In genomic region chrX:154378799-154379568, GRCh38 we compare ENCODE assay signal across 8 cellular contexts. TPM values are rescaled to one million over a fixed set of nuclear protein-coding genes. Genes with fewer than 3 reads are reported as not detected.
A peak's percentile ranks its signal among the peaks of the same experiment; 100 is the strongest.
DNase-seq lines count a peak whose midpoint lies in the region; ATAC-seq, FAIRE-seq and TF ChIP-seq lines count a peak whose summit lies in the region.

Gene EMD, plus strand, starts transcription at chrX:154379295. Its CDS starts 190 bp downstream, at chrX:154379485.

- H3K4me1 ChIP-seq in pancreas, result peaks cover 0 to 6% (median 0%) of the 10 kb centered on the region in 3 donors
- peaks cover 0 to 43% (median 18%) of the 10 kb centered on the region in 4 donors for H3K4me1 ChIP-seq in tibial artery

- H4K20me1 ChIP-seq in SU-DHL-6 (ENCODE audit: low read depth, low read length), result no peaks in the 10 kb centered on the region

- WGBS in pancreas, 2 donors, result 1 to 38% methylated on average over 84 to 103 of the region's 103 CpGs

- peak; percentile 98 for FAIRE-seq in pancreas (lab: Jason Lieb, UNC)

- peak within 1 kb of the TSS; percentile 69 for H3K4me3 ChIP-seq in SU-DHL-6 (ENCODE audit: insufficient read depth, low read length, poor library complexity, severe bottlenecking)
- H3K4me3 ChIP-seq in pancreas, result peak within 1 kb of the TSS; percentile 50 to 67 (median 56)
- H3K4me3 ChIP-seq in tibial artery, result peak within 1 kb of the TSS; percentile 87 to 93

- H3K4me2 ChIP-seq in SU-DHL-6 (ENCODE audit: low read depth, low read length, poor library complexity, severe bottlenecking), result peak within 1 kb of the TSS; percentile 76

- H3K36me3 ChIP-seq in SU-DHL-6 (ENCODE audit: low read length), result no peaks in the 10 kb centered on the region
- no peaks in the 10 kb centered on the region for H3K36me3 ChIP-seq in pancreas
- H3K36me3 ChIP-seq in tibial artery, result peaks cover 0 to 10% (median 0%) of the 10 kb centered on the region in 3 donors

- peak within 1 kb of the TSS; percentile 97 for H3K9ac ChIP-seq in SU-DHL-6 (ENCODE audit: low read length)

- no peaks in the 10 kb centered on the region for H3F3A ChIP-seq in SU-DHL-6 (ENCODE audit: insufficient read depth)

- no peaks in the 10 kb centered on the region for H3K9me3 ChIP-seq in SU-DHL-6 (ENCODE audit: insufficient read depth, low read length)
- no peaks in the 10 kb centered on the region for H3K9me3 ChIP-seq in pancreas
- H3K9me3 ChIP-seq in tibial artery, result no peaks in the 10 kb centered on the region

- H3K9me2 ChIP-seq in SU-DHL-6 (replicated peaks; ENCODE audit: insufficient read depth, low read length), result no peaks in the 10 kb centered on the region

- H2AFZ ChIP-seq in SU-DHL-6 (ENCODE audit: low read depth, low read length, severe bottlenecking), result no peak within 1 kb of the TSS

- TF ChIP-seq CTCF in GM10266 (IDR thresholded peaks at IDR 0.05; ENCODE audit: control insufficient read depth, insufficient read depth, low read depth, missing control alignments) (no peak), SU-DHL-6 (IDR thresholded peaks at IDR 0.05; ENCODE audit: insufficient read depth, low read length, poor library complexity, severe bottlenecking) (no peak), pancreas (IDR thresholded peaks at IDR 0.05) (no peak), tibial artery (IDR thresholded peaks at IDR 0.05) (peak in 1 of 2 experiments; percentile 36)

- ATAC-seq in HG02642 (IDR thresholded peaks at IDR 0.05; ENCODE audit: poor library complexity, unreplicated experiment) (peak; percentile 81), pancreas (peak; percentile 79 to 89 (median 85))

- intact Hi-C loops in head of caudate nucleus (cut with DNase I), result loop anchor here (10.0 kb wide), 1 partner anchor 156 kb away; no protein-coding TSS in a partner anchor
- intact Hi-C loops in pancreas (cut with DNase I), result no loop called here
- intact Hi-C loops in tibial artery (cut with DNase I; ENCODE audit: low total_unique reads), result no loop called here

- H3K27me3 ChIP-seq in SU-DHL-6 (ENCODE audit: low read length) (no peaks in the 10 kb centered on the region), pancreas (no peaks in the 10 kb centered on the region), tibial artery (no peaks in the 10 kb centered on the region)

- DNase-seq in GM10266 (ENCODE audit: extremely low spot score), result peak; percentile 93
- DNase-seq in NCI-H128 (lab: John Stamatoyannopoulos, UW; ENCODE audit: unreplicated experiment), result peak; percentile 96
- DNase-seq in activated naive CD8-positive, alpha-beta T cell treated with anti-CD3 and anti-CD28 coated beads, Interleukin-2, amount 50 U/mL, for 16 hours (ENCODE audit: low read depth, low spot score), result peak; percentile 83
- peak; percentile 92 to 99 (median 96) for DNase-seq in head of caudate nucleus
- peak; percentile 93 to 98 (median 98) for DNase-seq in pancreas
- DNase-seq in tibial artery, result peak; percentile 97

- H3K27ac ChIP-seq in SU-DHL-6 (ENCODE audit: low read depth, low read length), result peak within 1 kb of the TSS; percentile 82
- H3K27ac ChIP-seq in pancreas, result peak within 1 kb of the TSS; percentile 91 to 96 (median 96)
- H3K27ac ChIP-seq in tibial artery, result peak within 1 kb of the TSS; percentile 97 to 100

- peaks cover 12% of the 10 kb centered on the region for H3K79me2 ChIP-seq in SU-DHL-6 (ENCODE audit: insufficient read depth, low read length)

RNA-seq across cellular contexts. Expression of gene EMD, which starts in this region (rescaled TPM):
- 10 to 100 TPM; 23.1 to 42.9 (median 38.7) TPM for total RNA-seq in pancreas
- polyA plus RNA-seq in pancreas, result 10 to 100 TPM; 56.0 to 86.7 TPM

Comparison
In these comparisons a context has a peak if more than half of its experiments do, and no peak if none do; other contexts are left out.
1. Peak in every context shown above with its lines: DNase-seq, ATAC-seq, H3K4me3 ChIP-seq and H3K27ac ChIP-seq.